In genomic region chr10:72201293-72201692, GRCh38 we compare ENCODE assay signal across 9 cellular contexts.
"Had no signal": no experiment of that assay in that cellular context is flagged by ENCODE, and none has a peak within 500 bp of the region (broad histone marks: within the 10 kb centered on the region; RNA-seq: fewer than 3 reads in every experiment).

No MANE protein-coding gene starts in this region.

- H2AFZ ChIP-seq: GM23338 had no signal

- DNase-seq: H9, HCEC 1CT, HFFc6, KG1 had no signal

- ATAC-seq: GM23338 had no signal

- H3K27ac Mint-ChIP-seq: GM23338, H9, HFFc6, IgD-negative memory B cell had no signal

- H3K4me3 Mint-ChIP-seq: GM23338, H9, HFFc6, IgD-negative memory B cell had no signal

- H3K4me2 ChIP-seq: GM23338 had no signal

- FAIRE-seq: H1, H54, HTR-8/SVneo had no signal

- H3K9me3 Mint-ChIP-seq: H9, HFFc6, IgD-negative memory B cell had no signal

- H3K4me3 ChIP-seq: GM23338 had no signal

- H3K4me1 Mint-ChIP-seq: GM23338, H9 had no signal

- H3K27me3 Mint-ChIP-seq: IgD-negative memory B cell had no signal
